ENCODE assay signal across 16 cellular contexts in the genomic region with DNA sequence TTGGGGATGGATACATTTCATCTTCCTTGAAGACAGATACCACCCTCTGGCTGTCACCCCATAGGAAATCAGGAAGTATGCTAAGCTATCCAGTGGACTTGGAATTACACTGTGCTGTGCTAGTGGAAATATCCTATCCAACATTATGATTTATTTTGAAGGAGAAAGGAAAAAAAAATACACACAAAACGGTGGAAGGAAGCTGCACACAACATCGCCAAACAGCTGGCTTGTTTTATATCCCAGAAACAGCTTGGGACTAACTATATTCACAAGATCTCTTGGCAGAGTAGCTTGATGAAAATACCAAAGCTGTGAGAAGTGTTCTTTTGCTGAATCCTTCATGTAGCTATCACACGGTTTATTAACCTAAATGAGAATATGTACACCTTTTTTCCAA.
DNase-seq lines count a peak whose midpoint lies in the region; ATAC-seq and TF ChIP-seq lines count a peak whose summit lies in the region.
"Had no signal": no experiment of that assay in that cellular context is flagged by ENCODE, and none has a peak within 500 bp of the region (broad histone marks: within the 10 kb centered on the region; RNA-seq: fewer than 3 reads in every experiment).

No MANE protein-coding gene starts in this region.

- ATAC-seq in upper lobe of right lung, result no peak
- no peak for ATAC-seq in T-helper 17 cell
- ATAC-seq in GM19035 (IDR thresholded peaks at IDR 0.05; ENCODE audit: unreplicated experiment), result no peak
- no peak for ATAC-seq in GM19324 (IDR thresholded peaks at IDR 0.05; ENCODE audit: low FRiP score, unreplicated experiment)
- ATAC-seq: activated T-cell treated with anti-CD3 and anti-CD28 coated beads, Interleukin-2, amount 50 U/mL, for 72 hours; CD8-positive, alpha-beta T cell had no signal

- H3K27ac ChIP-seq in ovary, result peak overlapping the region; percentile 27 to 42
- H3K27ac ChIP-seq in upper lobe of right lung, result peak overlapping the region; percentile 40
- H3K27ac ChIP-seq: hepatocyte had no signal

- H3K4me3 Mint-ChIP-seq in T-helper 17 cell, result no peak overlapping the region
- H3K4me3 Mint-ChIP-seq: activated CD4-positive, alpha-beta T cell treated with anti-CD3 and anti-CD28 coated beads, Interleukin-2, amount 10 ng/mL, durations not matched to agents 24 days and 14 days; activated T-cell treated with anti-CD3 and anti-CD28 coated beads, Interleukin-2, amount 50 U/mL, for 72 hours; CD8-positive, alpha-beta T cell; endodermal cell; T-helper 1 cell treated with Interleukin-12 subunit alpha and Interleukin-12 subunit beta and Interleukin-4 antibody, amounts not matched to agents 30 μg/mL and 1 μg/mL, for 36 hours had no signal

- DNase-seq in amniotic epithelial cell (ENCODE audit: low read depth) (peak; percentile 39), fibroblast of villous mesenchyme (ENCODE audit: low read depth) (peak; percentile 54), ovary (peak; percentile 33 to 71 (median 49)), upper lobe of right lung (no peak), T-helper 17 cell (no peak)
- DNase-seq: activated CD4-positive, alpha-beta T cell treated with anti-CD3 and anti-CD28 coated beads, Interleukin-2, amount 10 ng/mL, durations not matched to agents 24 days and 14 days; activated T-cell treated with anti-CD3 and anti-CD28 coated beads, Interleukin-2, amount 50 U/mL, for 72 hours; anterior cingulate cortex; CD8-positive, alpha-beta T cell; endodermal cell; NCI-H1436; NCI-H510A treated with DMSO at 0.1 percent for 48 hours had no signal

- peaks cover 2% of the 10 kb centered on the region for H3K36me3 Mint-ChIP-seq in T-helper 17 cell (ENCODE audit: low read depth)
- H3K36me3 Mint-ChIP-seq: CD8-positive, alpha-beta T cell had no signal

- TF ChIP-seq EP300 in ovary (IDR thresholded peaks at IDR 0.05), result no peak

- 3 to 7% (median 4%) methylated on average over 3 of the region's 3 CpGs for WGBS in ovary, 3 donors

- no peak overlapping the region for H3K27ac Mint-ChIP-seq in T-helper 17 cell
- H3K27ac Mint-ChIP-seq: activated CD4-positive, alpha-beta T cell treated with anti-CD3 and anti-CD28 coated beads, Interleukin-2, amount 10 ng/mL, durations not matched to agents 24 days and 14 days; activated T-cell treated with anti-CD3 and anti-CD28 coated beads, Interleukin-2, amount 50 U/mL, for 72 hours; CD8-positive, alpha-beta T cell; endodermal cell; T-helper 1 cell treated with Interleukin-12 subunit alpha and Interleukin-12 subunit beta and Interleukin-4 antibody, amounts not matched to agents 30 μg/mL and 1 μg/mL, for 36 hours had no signal

- H3K4me3 ChIP-seq in fibroblast of villous mesenchyme (ENCODE audit: low read depth, low read length) (no peak overlapping the region), ovary (no peak overlapping the region), upper lobe of right lung (no peak overlapping the region)
- H3K4me3 ChIP-seq: hepatocyte had no signal

- no peak for TF ChIP-seq CTCF in fibroblast of villous mesenchyme (IDR thresholded peaks at IDR 0.05; ENCODE audit: insufficient read depth, low read depth, low read length)
- no peak for TF ChIP-seq CTCF in ovary (IDR thresholded peaks at IDR 0.05)
- TF ChIP-seq CTCF in upper lobe of right lung (IDR thresholded peaks at IDR 0.05), result no peak

- H3K36me3 ChIP-seq in ovary (no peaks in the 10 kb centered on the region), upper lobe of right lung (no peaks in the 10 kb centered on the region)

- intact Hi-C loops in ovary (cut with DNase I) (loop anchor here in 1 of 4 donors (10.0 kb wide), 1 partner anchor 174 kb away; no protein-coding TSS in a partner anchor), upper lobe of right lung (cut with DNase I) (no loop called here)

- H3K27me3 ChIP-seq in ovary (no peaks in the 10 kb centered on the region), upper lobe of right lung (no peaks in the 10 kb centered on the region)
- H3K27me3 ChIP-seq: hepatocyte had no signal

- H3K9me3 ChIP-seq in ovary, result no peaks in the 10 kb centered on the region
- H3K9me3 ChIP-seq in upper lobe of right lung, result no peaks in the 10 kb centered on the region
- no peaks in the 10 kb centered on the region for H3K9me3 ChIP-seq in T-helper 17 cell (ENCODE audit: control insufficient read depth, low read length, poor library complexity, severe bottlenecking)

- H3K27me3 Mint-ChIP-seq in T-helper 17 cell, result peaks cover 12% of the 10 kb centered on the region
- H3K27me3 Mint-ChIP-seq: activated CD4-positive, alpha-beta T cell treated with anti-CD3 and anti-CD28 coated beads, Interleukin-2, amount 10 ng/mL, durations not matched to agents 24 days and 14 days had no signal

- H3K4me1 ChIP-seq in ovary (ENCODE audit: insufficient read depth), result peaks cover 8% of the 10 kb centered on the region
- no peaks in the 10 kb centered on the region for H3K4me1 ChIP-seq in upper lobe of right lung

- TF ChIP-seq POLR2A in ovary (IDR thresholded peaks at IDR 0.05), result no peak

- H3K4me1 Mint-ChIP-seq in T-helper 17 cell, result no peaks in the 10 kb centered on the region
- H3K4me1 Mint-ChIP-seq: activated CD4-positive, alpha-beta T cell treated with anti-CD3 and anti-CD28 coated beads, Interleukin-2, amount 10 ng/mL, durations not matched to agents 24 days and 14 days; endodermal cell had no signal

Comparison
In these comparisons a context has a peak if more than half of its experiments do, and no peak if none do; other contexts are left out.
1. DNase-seq: peak in amniotic epithelial cell (single experiment), fibroblast of villous mesenchyme (single experiment) and ovary (5 of 5); none in upper lobe of right lung (single experiment) and T-helper 17 cell (0 of 3).